1 cellular context compared by ENCODE assay signal in the genomic region with DNA sequence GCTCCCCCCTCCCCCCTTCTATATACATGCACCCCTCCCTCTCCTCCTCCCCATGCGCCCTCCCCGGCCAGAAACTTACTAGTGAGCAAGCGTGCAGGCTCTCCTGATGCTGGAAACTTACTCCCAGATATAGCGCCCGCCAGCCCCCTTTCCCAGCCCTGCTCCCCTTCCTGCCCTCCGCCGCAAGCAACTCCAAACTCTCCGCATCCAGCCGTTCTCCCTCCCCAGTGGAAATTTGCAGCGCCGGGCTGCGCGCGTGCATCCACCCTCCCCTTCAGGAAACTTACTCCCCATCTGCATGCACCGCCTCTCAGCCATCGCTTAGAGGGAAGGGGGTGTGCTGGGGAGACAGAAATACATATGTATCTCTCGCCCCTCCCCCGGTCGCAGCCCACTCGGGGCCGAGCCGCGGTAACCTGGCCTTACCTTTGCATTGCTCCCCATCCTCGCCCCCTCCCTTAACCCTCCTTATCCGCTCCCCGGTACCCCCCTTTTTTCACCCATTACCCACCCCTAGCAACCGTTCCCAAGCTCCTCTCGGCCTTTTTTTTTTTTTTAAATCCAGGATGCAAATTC.
TF ChIP-seq lines count a peak whose summit lies in the region.

A gene with protein sequence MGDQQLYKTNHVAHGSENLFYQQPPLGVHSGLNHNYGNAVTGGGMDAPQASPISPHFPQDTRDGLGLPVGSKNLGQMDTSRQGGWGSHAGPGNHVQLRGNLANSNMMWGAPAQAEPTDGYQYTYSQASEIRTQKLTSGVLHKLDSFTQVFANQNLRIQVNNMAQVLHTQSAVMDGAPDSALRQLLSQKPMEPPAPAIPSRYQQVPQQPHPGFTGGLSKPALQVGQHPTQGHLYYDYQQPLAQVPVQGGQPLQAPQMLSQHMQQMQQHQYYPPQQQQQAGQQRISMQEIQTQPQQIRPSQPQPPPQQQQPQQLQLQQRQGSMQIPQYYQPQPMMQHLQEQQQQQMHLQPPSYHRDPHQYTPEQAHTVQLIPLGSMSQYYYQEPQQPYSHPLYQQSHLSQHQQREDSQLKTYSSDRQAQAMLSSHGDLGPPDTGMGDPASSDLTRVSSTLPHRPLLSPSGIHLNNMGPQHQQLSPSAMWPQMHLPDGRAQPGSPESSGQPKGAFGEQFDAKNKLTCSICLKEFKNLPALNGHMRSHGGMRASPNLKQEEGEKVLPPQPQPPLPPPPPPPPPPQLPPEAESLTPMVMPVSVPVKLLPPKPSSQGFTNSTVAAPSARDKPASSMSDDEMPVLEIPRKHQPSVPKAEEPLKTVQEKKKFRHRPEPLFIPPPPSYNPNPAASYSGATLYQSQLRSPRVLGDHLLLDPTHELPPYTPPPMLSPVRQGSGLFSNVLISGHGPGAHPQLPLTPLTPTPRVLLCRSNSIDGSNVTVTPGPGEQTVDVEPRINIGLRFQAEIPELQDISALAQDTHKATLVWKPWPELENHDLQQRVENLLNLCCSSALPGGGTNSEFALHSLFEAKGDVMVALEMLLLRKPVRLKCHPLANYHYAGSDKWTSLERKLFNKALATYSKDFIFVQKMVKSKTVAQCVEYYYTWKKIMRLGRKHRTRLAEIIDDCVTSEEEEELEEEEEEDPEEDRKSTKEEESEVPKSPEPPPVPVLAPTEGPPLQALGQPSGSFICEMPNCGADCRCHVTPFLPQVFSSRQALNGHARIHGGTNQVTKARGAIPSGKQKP (N-terminal part only) (minus strand): TSS at position 332 of the 576 bp plus-strand sequence. CDS start 182,336 bp downstream, outside the sequence.

TF ChIP-seq in HEK293, 187 proteins besides CTCF, POLR2A, EP300 and RAD21 (continued from another document and continues in another):
- TF ChIP-seq, protein P1, sequence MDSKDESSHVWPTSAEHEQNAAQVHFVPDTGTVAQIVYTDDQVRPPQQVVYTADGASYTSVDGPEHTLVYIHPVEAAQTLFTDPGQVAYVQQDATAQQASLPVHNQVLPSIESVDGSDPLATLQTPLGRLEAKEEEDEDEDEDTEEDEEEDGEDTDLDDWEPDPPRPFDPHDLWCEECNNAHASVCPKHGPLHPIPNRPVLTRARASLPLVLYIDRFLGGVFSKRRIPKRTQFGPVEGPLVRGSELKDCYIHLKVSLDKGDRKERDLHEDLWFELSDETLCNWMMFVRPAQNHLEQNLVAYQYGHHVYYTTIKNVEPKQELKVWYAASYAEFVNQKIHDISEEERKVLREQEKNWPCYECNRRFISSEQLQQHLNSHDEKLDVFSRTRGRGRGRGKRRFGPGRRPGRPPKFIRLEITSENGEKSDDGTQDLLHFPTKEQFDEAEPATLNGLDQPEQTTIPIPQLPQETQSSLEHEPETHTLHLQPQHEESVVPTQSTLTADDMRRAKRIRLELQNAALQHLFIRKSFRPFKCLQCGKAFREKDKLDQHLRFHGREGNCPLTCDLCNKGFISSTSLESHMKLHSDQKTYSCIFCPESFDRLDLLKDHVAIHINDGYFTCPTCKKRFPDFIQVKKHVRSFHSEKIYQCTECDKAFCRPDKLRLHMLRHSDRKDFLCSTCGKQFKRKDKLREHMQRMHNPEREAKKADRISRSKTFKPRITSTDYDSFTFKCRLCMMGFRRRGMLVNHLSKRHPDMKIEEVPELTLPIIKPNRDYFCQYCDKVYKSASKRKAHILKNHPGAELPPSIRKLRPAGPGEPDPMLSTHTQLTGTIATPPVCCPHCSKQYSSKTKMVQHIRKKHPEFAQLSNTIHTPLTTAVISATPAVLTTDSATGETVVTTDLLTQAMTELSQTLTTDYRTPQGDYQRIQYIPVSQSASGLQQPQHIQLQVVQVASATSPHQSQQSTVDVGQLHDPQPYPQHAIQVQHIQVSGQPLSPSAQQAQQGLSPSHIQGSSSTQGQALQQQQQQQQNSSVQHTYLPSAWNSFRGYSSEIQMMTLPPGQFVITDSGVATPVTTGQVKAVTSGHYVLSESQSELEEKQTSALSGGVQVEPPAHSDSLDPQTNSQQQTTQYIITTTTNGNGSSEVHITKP (tag by site-specific recombination; IDR thresholded peaks at IDR 0.05) = peak; percentile 73
- TF ChIP-seq ZBTB20 (tag by site-specific recombination; IDR thresholded peaks at IDR 0.05) = peak; percentile 61
- TF ChIP-seq, protein P2, sequence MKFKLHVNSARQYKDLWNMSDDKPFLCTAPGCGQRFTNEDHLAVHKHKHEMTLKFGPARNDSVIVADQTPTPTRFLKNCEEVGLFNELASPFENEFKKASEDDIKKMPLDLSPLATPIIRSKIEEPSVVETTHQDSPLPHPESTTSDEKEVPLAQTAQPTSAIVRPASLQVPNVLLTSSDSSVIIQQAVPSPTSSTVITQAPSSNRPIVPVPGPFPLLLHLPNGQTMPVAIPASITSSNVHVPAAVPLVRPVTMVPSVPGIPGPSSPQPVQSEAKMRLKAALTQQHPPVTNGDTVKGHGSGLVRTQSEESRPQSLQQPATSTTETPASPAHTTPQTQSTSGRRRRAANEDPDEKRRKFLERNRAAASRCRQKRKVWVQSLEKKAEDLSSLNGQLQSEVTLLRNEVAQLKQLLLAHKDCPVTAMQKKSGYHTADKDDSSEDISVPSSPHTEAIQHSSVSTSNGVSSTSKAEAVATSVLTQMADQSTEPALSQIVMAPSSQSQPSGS (tag by site-specific recombination; IDR thresholded peaks at IDR 0.05; ENCODE audit: low read depth) = no peak
- TF ChIP-seq, protein P3, sequence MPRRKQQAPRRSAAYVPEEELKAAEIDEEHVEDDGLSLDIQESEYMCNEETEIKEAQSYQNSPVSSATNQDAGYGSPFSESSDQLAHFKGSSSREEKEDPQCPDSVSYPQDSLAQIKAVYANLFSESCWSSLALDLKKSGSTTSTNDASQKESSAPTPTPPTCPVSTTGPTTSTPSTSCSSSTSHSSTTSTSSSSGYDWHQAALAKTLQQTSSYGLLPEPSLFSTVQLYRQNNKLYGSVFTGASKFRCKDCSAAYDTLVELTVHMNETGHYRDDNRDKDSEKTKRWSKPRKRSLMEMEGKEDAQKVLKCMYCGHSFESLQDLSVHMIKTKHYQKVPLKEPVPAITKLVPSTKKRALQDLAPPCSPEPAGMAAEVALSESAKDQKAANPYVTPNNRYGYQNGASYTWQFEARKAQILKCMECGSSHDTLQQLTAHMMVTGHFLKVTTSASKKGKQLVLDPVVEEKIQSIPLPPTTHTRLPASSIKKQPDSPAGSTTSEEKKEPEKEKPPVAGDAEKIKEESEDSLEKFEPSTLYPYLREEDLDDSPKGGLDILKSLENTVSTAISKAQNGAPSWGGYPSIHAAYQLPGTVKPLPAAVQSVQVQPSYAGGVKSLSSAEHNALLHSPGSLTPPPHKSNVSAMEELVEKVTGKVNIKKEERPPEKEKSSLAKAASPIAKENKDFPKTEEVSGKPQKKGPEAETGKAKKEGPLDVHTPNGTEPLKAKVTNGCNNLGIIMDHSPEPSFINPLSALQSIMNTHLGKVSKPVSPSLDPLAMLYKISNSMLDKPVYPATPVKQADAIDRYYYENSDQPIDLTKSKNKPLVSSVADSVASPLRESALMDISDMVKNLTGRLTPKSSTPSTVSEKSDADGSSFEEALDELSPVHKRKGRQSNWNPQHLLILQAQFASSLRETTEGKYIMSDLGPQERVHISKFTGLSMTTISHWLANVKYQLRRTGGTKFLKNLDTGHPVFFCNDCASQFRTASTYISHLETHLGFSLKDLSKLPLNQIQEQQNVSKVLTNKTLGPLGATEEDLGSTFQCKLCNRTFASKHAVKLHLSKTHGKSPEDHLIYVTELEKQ (tag by site-specific recombination; IDR thresholded peaks at IDR 0.05; ENCODE audit: borderline replicate concordance) = no peak
- TF ChIP-seq ZSCAN23 (tag by site-specific recombination; IDR thresholded peaks at IDR 0.05) = no peak; the same call in 1 of the 2 replicates
- TF ChIP-seq KLF1 (tag by site-specific recombination; IDR thresholded peaks at IDR 0.05) = no peak; the same call in 1 of the 2 replicates
- 0 out of 2 replicates have a peak, but pooled peaks have one; percentile 45 for TF ChIP-seq GLIS2 (tag by site-specific recombination; IDR thresholded peaks at IDR 0.05)
- no peak for TF ChIP-seq SALL2 (tag by site-specific recombination; IDR thresholded peaks at IDR 0.05; ENCODE audit: borderline replicate concordance)
- TF ChIP-seq SP7 (tag by site-specific recombination; IDR thresholded peaks at IDR 0.05) = 0 out of 2 replicates have a peak, but pooled peaks have one; percentile 35
- TF ChIP-seq ZBTB17 (tag by site-specific recombination; IDR thresholded peaks at IDR 0.05) = peak; percentile 89
- TF ChIP-seq SP2 (tag by site-specific recombination; IDR thresholded peaks at IDR 0.05) = peak; percentile 83
- peak; percentile 73 for TF ChIP-seq SP3 (tag by site-specific recombination; IDR thresholded peaks at IDR 0.05)
- no peak for TF ChIP-seq ZNF555 (tag by site-specific recombination; conservative IDR thresholded peaks at IDR 0.05)
- TF ChIP-seq ZNF585B (tag by site-specific recombination; IDR thresholded peaks at IDR 0.05) = no peak
- peak; percentile 58; the same call in 1 of the 2 replicates for TF ChIP-seq ZNF600 (tag by site-specific recombination; IDR thresholded peaks at IDR 0.05)
- 0 out of 2 replicates have a peak, but pooled peaks have one; percentile 52 for TF ChIP-seq KLF8 (tag by site-specific recombination; IDR thresholded peaks at IDR 0.05)
- no peak for TF ChIP-seq ZNF510 (tag by site-specific recombination; IDR thresholded peaks at IDR 0.05; ENCODE audit: insufficient replicate concordance)
- no peak for TF ChIP-seq OSR2 (tag by site-specific recombination; IDR thresholded peaks at IDR 0.05)
- TF ChIP-seq, protein P4, sequence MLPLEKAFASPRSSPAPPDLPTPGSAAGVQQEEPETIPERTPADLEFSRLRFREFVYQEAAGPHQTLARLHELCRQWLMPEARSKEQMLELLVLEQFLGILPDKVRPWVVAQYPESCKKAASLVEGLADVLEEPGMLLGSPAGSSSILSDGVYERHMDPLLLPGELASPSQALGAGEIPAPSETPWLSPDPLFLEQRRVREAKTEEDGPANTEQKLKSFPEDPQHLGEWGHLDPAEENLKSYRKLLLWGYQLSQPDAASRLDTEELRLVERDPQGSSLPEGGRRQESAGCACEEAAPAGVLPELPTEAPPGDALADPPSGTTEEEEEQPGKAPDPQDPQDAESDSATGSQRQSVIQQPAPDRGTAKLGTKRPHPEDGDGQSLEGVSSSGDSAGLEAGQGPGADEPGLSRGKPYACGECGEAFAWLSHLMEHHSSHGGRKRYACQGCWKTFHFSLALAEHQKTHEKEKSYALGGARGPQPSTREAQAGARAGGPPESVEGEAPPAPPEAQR (tag by site-specific recombination; IDR thresholded peaks at IDR 0.05) = no peak
- TF ChIP-seq, protein P5, sequence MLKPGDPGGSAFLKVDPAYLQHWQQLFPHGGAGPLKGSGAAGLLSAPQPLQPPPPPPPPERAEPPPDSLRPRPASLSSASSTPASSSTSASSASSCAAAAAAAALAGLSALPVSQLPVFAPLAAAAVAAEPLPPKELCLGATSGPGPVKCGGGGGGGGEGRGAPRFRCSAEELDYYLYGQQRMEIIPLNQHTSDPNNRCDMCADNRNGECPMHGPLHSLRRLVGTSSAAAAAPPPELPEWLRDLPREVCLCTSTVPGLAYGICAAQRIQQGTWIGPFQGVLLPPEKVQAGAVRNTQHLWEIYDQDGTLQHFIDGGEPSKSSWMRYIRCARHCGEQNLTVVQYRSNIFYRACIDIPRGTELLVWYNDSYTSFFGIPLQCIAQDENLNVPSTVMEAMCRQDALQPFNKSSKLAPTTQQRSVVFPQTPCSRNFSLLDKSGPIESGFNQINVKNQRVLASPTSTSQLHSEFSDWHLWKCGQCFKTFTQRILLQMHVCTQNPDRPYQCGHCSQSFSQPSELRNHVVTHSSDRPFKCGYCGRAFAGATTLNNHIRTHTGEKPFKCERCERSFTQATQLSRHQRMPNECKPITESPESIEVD (tag by site-specific recombination; IDR thresholded peaks at IDR 0.05) = no peak
- TF ChIP-seq ZNF10 (tag by site-specific recombination; IDR thresholded peaks at IDR 0.05) = no peak
- TF ChIP-seq WT1 (tag by site-specific recombination; IDR thresholded peaks at IDR 0.05) = peak; percentile 87
- peak; percentile 20; the same call in 1 of the 2 replicates for TF ChIP-seq ZNF629 (tag by site-specific recombination; IDR thresholded peaks at IDR 0.05)
- TF ChIP-seq, protein P6, sequence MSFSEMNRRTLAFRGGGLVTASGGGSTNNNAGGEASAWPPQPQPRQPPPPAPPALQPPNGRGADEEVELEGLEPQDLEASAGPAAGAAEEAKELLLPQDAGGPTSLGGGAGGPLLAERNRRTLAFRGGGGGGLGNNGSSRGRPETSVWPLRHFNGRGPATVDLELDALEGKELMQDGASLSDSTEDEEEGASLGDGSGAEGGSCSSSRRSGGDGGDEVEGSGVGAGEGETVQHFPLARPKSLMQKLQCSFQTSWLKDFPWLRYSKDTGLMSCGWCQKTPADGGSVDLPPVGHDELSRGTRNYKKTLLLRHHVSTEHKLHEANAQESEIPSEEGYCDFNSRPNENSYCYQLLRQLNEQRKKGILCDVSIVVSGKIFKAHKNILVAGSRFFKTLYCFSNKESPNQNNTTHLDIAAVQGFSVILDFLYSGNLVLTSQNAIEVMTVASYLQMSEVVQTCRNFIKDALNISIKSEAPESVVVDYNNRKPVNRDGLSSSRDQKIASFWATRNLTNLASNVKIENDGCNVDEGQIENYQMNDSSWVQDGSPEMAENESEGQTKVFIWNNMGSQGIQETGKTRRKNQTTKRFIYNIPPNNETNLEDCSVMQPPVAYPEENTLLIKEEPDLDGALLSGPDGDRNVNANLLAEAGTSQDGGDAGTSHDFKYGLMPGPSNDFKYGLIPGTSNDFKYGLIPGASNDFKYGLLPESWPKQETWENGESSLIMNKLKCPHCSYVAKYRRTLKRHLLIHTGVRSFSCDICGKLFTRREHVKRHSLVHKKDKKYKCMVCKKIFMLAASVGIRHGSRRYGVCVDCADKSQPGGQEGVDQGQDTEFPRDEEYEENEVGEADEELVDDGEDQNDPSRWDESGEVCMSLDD (tag by site-specific recombination; IDR thresholded peaks at IDR 0.05) = peak; percentile 91
- peak; percentile 36; the same call in 1 of the 2 replicates for TF ChIP-seq ZBTB7A (tag by site-specific recombination; IDR thresholded peaks at IDR 0.05; ENCODE audit: low read depth)
- TF ChIP-seq TRIM28 (IDR thresholded peaks at IDR 0.05; ENCODE audit: borderline replicate concordance, low read length) = no peak
- TF ChIP-seq ZNF76 (tag by site-specific recombination; IDR thresholded peaks at IDR 0.05; ENCODE audit: borderline replicate concordance, low read depth) = peak; percentile 74
- no peak for TF ChIP-seq ZNF768 (tag by site-specific recombination; IDR thresholded peaks at IDR 0.05)
- TF ChIP-seq, protein P7, sequence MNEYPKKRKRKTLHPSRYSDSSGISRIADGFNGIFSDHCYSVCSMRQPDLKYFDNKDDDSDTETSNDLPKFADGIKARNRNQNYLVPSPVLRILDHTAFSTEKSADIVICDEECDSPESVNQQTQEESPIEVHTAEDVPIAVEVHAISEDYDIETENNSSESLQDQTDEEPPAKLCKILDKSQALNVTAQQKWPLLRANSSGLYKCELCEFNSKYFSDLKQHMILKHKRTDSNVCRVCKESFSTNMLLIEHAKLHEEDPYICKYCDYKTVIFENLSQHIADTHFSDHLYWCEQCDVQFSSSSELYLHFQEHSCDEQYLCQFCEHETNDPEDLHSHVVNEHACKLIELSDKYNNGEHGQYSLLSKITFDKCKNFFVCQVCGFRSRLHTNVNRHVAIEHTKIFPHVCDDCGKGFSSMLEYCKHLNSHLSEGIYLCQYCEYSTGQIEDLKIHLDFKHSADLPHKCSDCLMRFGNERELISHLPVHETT (tag by site-specific recombination; IDR thresholded peaks at IDR 0.05) = 0 out of 2 replicates have a peak, but pooled peaks have one; percentile 4
- TF ChIP-seq ZNF133 (tag by site-specific recombination; IDR thresholded peaks at IDR 0.05) = no peak
- TF ChIP-seq ZSCAN30 (tag by site-specific recombination; IDR thresholded peaks at IDR 0.05) = no peak
